Comparison of ENCODE assay signal across 2 cellular contexts in the genomic region with DNA sequence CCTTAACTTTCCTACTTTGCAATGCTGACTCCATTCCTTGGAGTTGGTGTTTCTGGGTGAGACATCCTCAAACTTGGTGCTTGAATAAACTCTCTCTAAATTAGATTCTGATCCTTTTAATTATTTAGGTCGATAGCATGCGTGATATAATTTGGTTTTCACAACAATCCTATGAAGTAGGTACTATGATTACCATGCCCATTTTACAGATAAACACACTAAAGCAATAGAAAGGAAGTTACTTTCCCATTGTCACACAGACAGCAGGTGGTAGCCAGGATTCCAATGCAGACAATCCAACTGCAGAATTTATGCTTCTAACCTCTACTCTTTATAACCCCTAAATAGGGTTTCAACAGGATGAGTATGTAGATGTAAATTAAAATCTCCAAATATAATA.
TF ChIP-seq lines count a peak whose summit lies in the region.

No MANE protein-coding gene starts in this region.

TF ChIP-seq in SK-N-SH, 30 proteins besides CTCF, POLR2A, EP300 and RAD21 (continued from another document):
- TF ChIP-seq, protein P1, sequence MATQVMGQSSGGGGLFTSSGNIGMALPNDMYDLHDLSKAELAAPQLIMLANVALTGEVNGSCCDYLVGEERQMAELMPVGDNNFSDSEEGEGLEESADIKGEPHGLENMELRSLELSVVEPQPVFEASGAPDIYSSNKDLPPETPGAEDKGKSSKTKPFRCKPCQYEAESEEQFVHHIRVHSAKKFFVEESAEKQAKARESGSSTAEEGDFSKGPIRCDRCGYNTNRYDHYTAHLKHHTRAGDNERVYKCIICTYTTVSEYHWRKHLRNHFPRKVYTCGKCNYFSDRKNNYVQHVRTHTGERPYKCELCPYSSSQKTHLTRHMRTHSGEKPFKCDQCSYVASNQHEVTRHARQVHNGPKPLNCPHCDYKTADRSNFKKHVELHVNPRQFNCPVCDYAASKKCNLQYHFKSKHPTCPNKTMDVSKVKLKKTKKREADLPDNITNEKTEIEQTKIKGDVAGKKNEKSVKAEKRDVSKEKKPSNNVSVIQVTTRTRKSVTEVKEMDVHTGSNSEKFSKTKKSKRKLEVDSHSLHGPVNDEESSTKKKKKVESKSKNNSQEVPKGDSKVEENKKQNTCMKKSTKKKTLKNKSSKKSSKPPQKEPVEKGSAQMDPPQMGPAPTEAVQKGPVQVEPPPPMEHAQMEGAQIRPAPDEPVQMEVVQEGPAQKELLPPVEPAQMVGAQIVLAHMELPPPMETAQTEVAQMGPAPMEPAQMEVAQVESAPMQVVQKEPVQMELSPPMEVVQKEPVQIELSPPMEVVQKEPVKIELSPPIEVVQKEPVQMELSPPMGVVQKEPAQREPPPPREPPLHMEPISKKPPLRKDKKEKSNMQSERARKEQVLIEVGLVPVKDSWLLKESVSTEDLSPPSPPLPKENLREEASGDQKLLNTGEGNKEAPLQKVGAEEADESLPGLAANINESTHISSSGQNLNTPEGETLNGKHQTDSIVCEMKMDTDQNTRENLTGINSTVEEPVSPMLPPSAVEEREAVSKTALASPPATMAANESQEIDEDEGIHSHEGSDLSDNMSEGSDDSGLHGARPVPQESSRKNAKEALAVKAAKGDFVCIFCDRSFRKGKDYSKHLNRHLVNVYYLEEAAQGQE (IDR thresholded peaks at IDR 0.05; ENCODE audit: low read depth, low read length), result no peak
- TF ChIP-seq TAF1 (IDR thresholded peaks at IDR 0.05; ENCODE audit: borderline replicate concordance, low read depth, low read length) (no peak), FOSL2 (IDR thresholded peaks at IDR 0.05; ENCODE audit: borderline replicate concordance, low read depth) (no peak), NRF1 (IDR thresholded peaks at IDR 0.05; ENCODE audit: low read depth, low read length) (no peak), RXRA (IDR thresholded peaks at IDR 0.05; ENCODE audit: borderline replicate concordance, low read depth) (no peak), YY1 (IDR thresholded peaks at IDR 0.05; ENCODE audit: low read depth) (no peak), NFIC (IDR thresholded peaks at IDR 0.05; ENCODE audit: borderline replicate concordance) (no peak), MXI1 (IDR thresholded peaks at IDR 0.05; ENCODE audit: low read depth, low read length) (no peak), RFX5 (IDR thresholded peaks at IDR 0.05; ENCODE audit: low read length) (no peak), ELF1 (IDR thresholded peaks at IDR 0.05) (no peak), CHD2 (IDR thresholded peaks at IDR 0.05; ENCODE audit: low read length, partially characterized antibody) (no peak), GATA2 (CRISPR knock-in tag; IDR thresholded peaks at IDR 0.05) (no peak), FOXJ3 (CRISPR knock-in tag; IDR thresholded peaks at IDR 0.05) (no peak)
- TF ChIP-seq, protein P2, sequence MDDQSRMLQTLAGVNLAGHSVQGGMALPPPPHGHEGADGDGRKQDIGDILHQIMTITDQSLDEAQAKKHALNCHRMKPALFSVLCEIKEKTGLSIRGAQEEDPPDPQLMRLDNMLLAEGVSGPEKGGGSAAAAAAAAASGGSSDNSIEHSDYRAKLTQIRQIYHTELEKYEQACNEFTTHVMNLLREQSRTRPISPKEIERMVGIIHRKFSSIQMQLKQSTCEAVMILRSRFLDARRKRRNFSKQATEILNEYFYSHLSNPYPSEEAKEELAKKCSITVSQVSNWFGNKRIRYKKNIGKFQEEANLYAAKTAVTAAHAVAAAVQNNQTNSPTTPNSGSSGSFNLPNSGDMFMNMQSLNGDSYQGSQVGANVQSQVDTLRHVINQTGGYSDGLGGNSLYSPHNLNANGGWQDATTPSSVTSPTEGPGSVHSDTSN (IDR thresholded peaks at IDR 0.05), result no peak
- TF ChIP-seq, protein P3, sequence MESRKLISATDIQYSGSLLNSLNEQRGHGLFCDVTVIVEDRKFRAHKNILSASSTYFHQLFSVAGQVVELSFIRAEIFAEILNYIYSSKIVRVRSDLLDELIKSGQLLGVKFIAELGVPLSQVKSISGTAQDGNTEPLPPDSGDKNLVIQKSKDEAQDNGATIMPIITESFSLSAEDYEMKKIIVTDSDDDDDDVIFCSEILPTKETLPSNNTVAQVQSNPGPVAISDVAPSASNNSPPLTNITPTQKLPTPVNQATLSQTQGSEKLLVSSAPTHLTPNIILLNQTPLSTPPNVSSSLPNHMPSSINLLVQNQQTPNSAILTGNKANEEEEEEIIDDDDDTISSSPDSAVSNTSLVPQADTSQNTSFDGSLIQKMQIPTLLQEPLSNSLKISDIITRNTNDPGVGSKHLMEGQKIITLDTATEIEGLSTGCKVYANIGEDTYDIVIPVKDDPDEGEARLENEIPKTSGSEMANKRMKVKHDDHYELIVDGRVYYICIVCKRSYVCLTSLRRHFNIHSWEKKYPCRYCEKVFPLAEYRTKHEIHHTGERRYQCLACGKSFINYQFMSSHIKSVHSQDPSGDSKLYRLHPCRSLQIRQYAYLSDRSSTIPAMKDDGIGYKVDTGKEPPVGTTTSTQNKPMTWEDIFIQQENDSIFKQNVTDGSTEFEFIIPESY (IDR thresholded peaks at IDR 0.05; ENCODE audit: borderline replicate concordance, low read depth), result no peak
- TF ChIP-seq, protein P4, sequence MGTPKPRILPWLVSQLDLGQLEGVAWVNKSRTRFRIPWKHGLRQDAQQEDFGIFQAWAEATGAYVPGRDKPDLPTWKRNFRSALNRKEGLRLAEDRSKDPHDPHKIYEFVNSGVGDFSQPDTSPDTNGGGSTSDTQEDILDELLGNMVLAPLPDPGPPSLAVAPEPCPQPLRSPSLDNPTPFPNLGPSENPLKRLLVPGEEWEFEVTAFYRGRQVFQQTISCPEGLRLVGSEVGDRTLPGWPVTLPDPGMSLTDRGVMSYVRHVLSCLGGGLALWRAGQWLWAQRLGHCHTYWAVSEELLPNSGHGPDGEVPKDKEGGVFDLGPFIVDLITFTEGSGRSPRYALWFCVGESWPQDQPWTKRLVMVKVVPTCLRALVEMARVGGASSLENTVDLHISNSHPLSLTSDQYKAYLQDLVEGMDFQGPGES (IDR thresholded peaks at IDR 0.05; ENCODE audit: low read depth, low read length), result no peak
- TF ChIP-seq, protein P5, sequence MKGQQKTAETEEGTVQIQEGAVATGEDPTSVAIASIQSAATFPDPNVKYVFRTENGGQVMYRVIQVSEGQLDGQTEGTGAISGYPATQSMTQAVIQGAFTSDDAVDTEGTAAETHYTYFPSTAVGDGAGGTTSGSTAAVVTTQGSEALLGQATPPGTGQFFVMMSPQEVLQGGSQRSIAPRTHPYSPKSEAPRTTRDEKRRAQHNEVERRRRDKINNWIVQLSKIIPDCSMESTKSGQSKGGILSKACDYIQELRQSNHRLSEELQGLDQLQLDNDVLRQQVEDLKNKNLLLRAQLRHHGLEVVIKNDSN (IDR thresholded peaks at IDR 0.05; ENCODE audit: borderline replicate concordance, low read depth), result no peak

TF ChIP-seq in SK-N-SH treated with all-trans-retinoic acid at 6 μM for 48 hours, 23 proteins besides CTCF, POLR2A, EP300 and RAD21 (continued from another document):
- TF ChIP-seq, protein P6, sequence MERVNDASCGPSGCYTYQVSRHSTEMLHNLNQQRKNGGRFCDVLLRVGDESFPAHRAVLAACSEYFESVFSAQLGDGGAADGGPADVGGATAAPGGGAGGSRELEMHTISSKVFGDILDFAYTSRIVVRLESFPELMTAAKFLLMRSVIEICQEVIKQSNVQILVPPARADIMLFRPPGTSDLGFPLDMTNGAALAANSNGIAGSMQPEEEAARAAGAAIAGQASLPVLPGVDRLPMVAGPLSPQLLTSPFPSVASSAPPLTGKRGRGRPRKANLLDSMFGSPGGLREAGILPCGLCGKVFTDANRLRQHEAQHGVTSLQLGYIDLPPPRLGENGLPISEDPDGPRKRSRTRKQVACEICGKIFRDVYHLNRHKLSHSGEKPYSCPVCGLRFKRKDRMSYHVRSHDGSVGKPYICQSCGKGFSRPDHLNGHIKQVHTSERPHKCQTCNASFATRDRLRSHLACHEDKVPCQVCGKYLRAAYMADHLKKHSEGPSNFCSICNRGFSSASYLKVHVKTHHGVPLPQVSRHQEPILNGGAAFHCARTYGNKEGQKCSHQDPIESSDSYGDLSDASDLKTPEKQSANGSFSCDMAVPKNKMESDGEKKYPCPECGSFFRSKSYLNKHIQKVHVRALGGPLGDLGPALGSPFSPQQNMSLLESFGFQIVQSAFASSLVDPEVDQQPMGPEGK (CRISPR knock-in tag; IDR thresholded peaks at IDR 0.05; ENCODE audit: borderline replicate concordance), result no peak
- TF ChIP-seq ZNF70 (CRISPR knock-in tag; IDR thresholded peaks at IDR 0.05) (no peak), GLIS3 (CRISPR knock-in tag; IDR thresholded peaks at IDR 0.05) (no peak), ZNF565 (CRISPR knock-in tag; conservative IDR thresholded peaks at IDR 0.05; ENCODE audit: low read depth) (no peak), ISL1 (CRISPR knock-in tag; IDR thresholded peaks at IDR 0.05) (no peak), SNAI2 (CRISPR knock-in tag; IDR thresholded peaks at IDR 0.05) (no peak), ESRRG (CRISPR knock-in tag; IDR thresholded peaks at IDR 0.05) (no peak), ZFP30 (CRISPR knock-in tag; IDR thresholded peaks at IDR 0.05) (no peak), ARNTL (CRISPR knock-in tag; IDR thresholded peaks at IDR 0.05; ENCODE audit: borderline replicate concordance, low read depth) (no peak), ZNF8 (CRISPR knock-in tag; IDR thresholded peaks at IDR 0.05) (no peak), BACH2 (CRISPR knock-in tag; IDR thresholded peaks at IDR 0.05; ENCODE audit: borderline replicate concordance) (no peak), ZFP3 (CRISPR knock-in tag; IDR thresholded peaks at IDR 0.05) (no peak), ZC3H10 (CRISPR knock-in tag; IDR thresholded peaks at IDR 0.05) (no peak)
- TF ChIP-seq, protein P7, sequence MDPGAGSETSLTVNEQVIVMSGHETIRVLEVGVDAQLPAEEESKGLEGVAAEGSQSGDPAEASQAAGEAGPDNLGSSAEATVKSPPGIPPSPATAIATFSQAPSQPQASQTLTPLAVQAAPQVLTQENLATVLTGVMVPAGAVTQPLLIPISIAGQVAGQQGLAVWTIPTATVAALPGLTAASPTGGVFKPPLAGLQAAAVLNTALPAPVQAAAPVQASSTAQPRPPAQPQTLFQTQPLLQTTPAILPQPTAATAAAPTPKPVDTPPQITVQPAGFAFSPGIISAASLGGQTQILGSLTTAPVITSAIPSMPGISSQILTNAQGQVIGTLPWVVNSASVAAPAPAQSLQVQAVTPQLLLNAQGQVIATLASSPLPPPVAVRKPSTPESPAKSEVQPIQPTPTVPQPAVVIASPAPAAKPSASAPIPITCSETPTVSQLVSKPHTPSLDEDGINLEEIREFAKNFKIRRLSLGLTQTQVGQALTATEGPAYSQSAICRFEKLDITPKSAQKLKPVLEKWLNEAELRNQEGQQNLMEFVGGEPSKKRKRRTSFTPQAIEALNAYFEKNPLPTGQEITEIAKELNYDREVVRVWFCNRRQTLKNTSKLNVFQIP (CRISPR knock-in tag; IDR thresholded peaks at IDR 0.05; ENCODE audit: borderline replicate concordance, low read depth), result no peak
- TF ChIP-seq, protein P8, sequence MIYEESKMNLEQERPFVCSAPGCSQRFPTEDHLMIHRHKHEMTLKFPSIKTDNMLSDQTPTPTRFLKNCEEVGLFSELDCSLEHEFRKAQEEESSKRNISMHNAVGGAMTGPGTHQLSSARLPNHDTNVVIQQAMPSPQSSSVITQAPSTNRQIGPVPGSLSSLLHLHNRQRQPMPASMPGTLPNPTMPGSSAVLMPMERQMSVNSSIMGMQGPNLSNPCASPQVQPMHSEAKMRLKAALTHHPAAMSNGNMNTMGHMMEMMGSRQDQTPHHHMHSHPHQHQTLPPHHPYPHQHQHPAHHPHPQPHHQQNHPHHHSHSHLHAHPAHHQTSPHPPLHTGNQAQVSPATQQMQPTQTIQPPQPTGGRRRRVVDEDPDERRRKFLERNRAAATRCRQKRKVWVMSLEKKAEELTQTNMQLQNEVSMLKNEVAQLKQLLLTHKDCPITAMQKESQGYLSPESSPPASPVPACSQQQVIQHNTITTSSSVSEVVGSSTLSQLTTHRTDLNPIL (CRISPR knock-in tag; IDR thresholded peaks at IDR 0.05; ENCODE audit: low read depth), result no peak
TF ChIP-seq in SK-N-SH treated with all-trans-retinoic acid at 6 μM for 48 hours: peak in this region for 0.
